ENCODE assay signal across 12 cellular contexts in the genomic region with DNA sequence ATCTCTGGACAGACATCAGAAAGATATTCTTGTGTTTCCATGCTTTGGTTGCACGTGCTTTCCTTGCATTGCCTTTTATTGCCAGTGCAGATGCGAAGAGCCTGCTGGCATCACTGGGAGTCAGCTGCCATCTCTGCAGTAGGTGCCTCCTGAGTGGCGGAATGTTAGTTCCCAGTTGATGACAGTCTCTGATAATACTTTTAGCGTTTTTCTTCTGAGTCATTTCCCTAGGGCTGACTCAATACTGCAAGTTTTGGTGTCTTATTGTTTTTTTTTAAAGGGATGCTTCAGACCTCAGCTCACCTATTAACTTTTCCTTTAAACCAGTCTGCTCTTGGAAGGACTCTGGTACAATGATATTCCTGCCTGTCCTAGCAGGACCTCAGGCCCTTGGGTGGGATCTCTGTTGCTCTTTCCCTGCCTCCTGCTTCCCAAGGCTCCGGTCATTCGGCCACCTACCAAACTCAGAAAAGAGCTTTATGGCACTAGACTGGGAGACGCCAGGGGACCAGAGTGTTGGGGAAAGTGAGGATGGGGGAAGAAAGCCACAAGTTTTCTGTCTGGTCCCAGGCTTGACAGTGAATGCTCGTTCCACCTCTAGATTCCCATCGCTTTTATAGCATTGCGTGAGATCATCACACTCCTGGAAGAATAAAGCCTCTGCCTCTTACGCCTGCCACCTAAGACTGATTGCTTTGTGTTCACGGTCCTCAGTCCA.
DNase-seq lines count a peak whose midpoint lies in the region; TF ChIP-seq lines count a peak whose summit lies in the region.
"Had no signal": no experiment of that assay in that cellular context is flagged by ENCODE, and none has a peak within 500 bp of the region (broad histone marks: within the 10 kb centered on the region; RNA-seq: fewer than 3 reads in every experiment).

No MANE protein-coding gene starts in this region.

- no peak overlapping the region for H2BK120ac ChIP-seq in neuronal stem cell (ENCODE audit: low read depth, low read length)

- H3K27me3 ChIP-seq in A673 (replicated peaks; ENCODE audit: insufficient read depth, low read depth, low read length, poor library complexity): no peaks in the 10 kb centered on the region
- no peaks in the 10 kb centered on the region for H3K27me3 ChIP-seq in neuronal stem cell (ENCODE audit: control insufficient read depth in 3 of 3, insufficient read depth in 3 of 3, low read depth in 1 of 3, low read length in 3 of 3)
- H3K27me3 ChIP-seq: thyroid gland had no signal

- no peaks in the 10 kb centered on the region for H3K4me1 ChIP-seq in A673 (ENCODE audit: insufficient read depth, low read length, poor library complexity, severe bottlenecking)
- H3K4me1 ChIP-seq in neuronal stem cell (ENCODE audit: control insufficient read depth in 2 of 2, insufficient read depth in 1 of 2, low read depth in 1 of 2, low read length in 2 of 2): no peaks in the 10 kb centered on the region
- H3K4me1 ChIP-seq: thyroid gland had no signal

- intact Hi-C loops in A673 (cut with micrococcal nuclease; ENCODE audit: unreplicated experiment): no loop called here

- no peak overlapping the region for H3K9ac ChIP-seq in neuronal stem cell (ENCODE audit: low read depth, low read length, poor library complexity)

- no peak overlapping the region for H2BK15ac ChIP-seq in neuronal stem cell (ENCODE audit: low read length)

- H3K4me3 ChIP-seq in A673 (ENCODE audit: low read depth, low read length, poor library complexity, severe bottlenecking): no peak overlapping the region
- H3K4me3 ChIP-seq in fibroblast of villous mesenchyme (ENCODE audit: low read depth, low read length): no peak overlapping the region
- H3K4me3 ChIP-seq in neuronal stem cell (ENCODE audit: low read length in 2 of 2): no peak overlapping the region
- H3K4me3 ChIP-seq: left ventricle myocardium inferior, thyroid gland had no signal

- WGBS in neuronal stem cell (ENCODE audit: extremely low coverage in 2 of 2, insufficient read length in 2 of 2, insufficient replicate concordance in 1 of 2), 2 donors: no CpG with 5 or more reads among the region's 12 CpGs

- no peak overlapping the region for H2BK12ac ChIP-seq in neuronal stem cell (ENCODE audit: low read length)

- no peak overlapping the region for H4K91ac ChIP-seq in neuronal stem cell (ENCODE audit: low read depth, low read length, poor library complexity)

- no peak overlapping the region for H3K27ac ChIP-seq in A673 (ENCODE audit: low read depth, low read length, poor library complexity, severe bottlenecking)
- H3K27ac ChIP-seq in neuronal stem cell (replicated peaks; ENCODE audit: low read length): no peak overlapping the region
- H3K27ac ChIP-seq: left ventricle myocardium inferior, thyroid gland had no signal

- H3K14ac ChIP-seq in neuronal stem cell (ENCODE audit: low read length): no peak overlapping the region

- H3K18ac ChIP-seq in neuronal stem cell (ENCODE audit: low read length): no peak overlapping the region

- no peak overlapping the region for H3K4ac ChIP-seq in neuronal stem cell (ENCODE audit: low read length)

- H3K4me2 ChIP-seq in neuronal stem cell (ENCODE audit: insufficient read depth, low read length, poor library complexity, severe bottlenecking): no peak overlapping the region

- H2AFZ ChIP-seq in neuronal stem cell (ENCODE audit: low read length): no peak overlapping the region

- H2BK5ac ChIP-seq in neuronal stem cell (ENCODE audit: low read length): no peak overlapping the region

- H3K23ac ChIP-seq in neuronal stem cell (ENCODE audit: low read depth, low read length, poor library complexity): no peak overlapping the region

- POLR2A ChIA-PET in A673 (lab: Charles Lee; ENCODE audit: low non-redundant PET): no interaction called here

- DNase-seq in A673 (ENCODE audit: low spot score): peak; percentile 61
- DNase-seq in HCEC 1CT: peak; percentile 81
- DNase-seq in SW480 (ENCODE audit: low spot score): peak; percentile 18
- peak; percentile 45 for DNase-seq in fibroblast of villous mesenchyme (ENCODE audit: low read depth)
- no peak for DNase-seq in neuronal stem cell (ENCODE audit: low spot score)
- no peak for DNase-seq in NCI-H1092 (lab: John Stamatoyannopoulos, UW)
- no peak for DNase-seq in effector CD8-positive, alpha-beta T cell (lab: John Stamatoyannopoulos, UW)
- DNase-seq in AML-193 (lab: John Stamatoyannopoulos, UW): no peak
- DNase-seq: activated CD4-positive, alpha-beta T cell treated with anti-CD3 and anti-CD28 coated beads for 48 hours; left ventricle myocardium inferior; SHP77 treated with DMSO at 0.1 percent for 48 hours; thyroid gland had no signal

- BruUV-seq in A673 (replicated peaks; lab: Mats Ljungman, UMichigan): no TSS peak

- no peaks in the 10 kb centered on the region for H3K36me3 ChIP-seq in A673 (ENCODE audit: insufficient read depth, low read length, poor library complexity, severe bottlenecking)
- H3K36me3 ChIP-seq in neuronal stem cell (replicated peaks in 1 of 2; ENCODE audit: control insufficient read depth in 2 of 2, insufficient read depth in 2 of 2, low read length in 2 of 2): no peaks in the 10 kb centered on the region
- H3K36me3 ChIP-seq: left ventricle myocardium inferior, thyroid gland had no signal

- no peak overlapping the region for H4K8ac ChIP-seq in neuronal stem cell (ENCODE audit: low read depth, low read length)

- TF ChIP-seq CTCF in A673 (conservative IDR thresholded peaks at IDR 0.05; ENCODE audit: low read depth, low read length) (no peak), fibroblast of villous mesenchyme (IDR thresholded peaks at IDR 0.05; ENCODE audit: insufficient read depth, low read depth, low read length) (no peak)

- no peaks in the 10 kb centered on the region for H3K79me1 ChIP-seq in neuronal stem cell (ENCODE audit: low read depth, low read length)

- CTCF ChIA-PET in A673 (lab: Charles Lee): no interaction called here

- H2AK5ac ChIP-seq in neuronal stem cell (ENCODE audit: low read depth, low read length): no peak overlapping the region

- no peaks in the 10 kb centered on the region for H3K9me3 ChIP-seq in A673 (ENCODE audit: low read depth, low read length, poor library complexity, severe bottlenecking)
- no peaks in the 10 kb centered on the region for H3K9me3 ChIP-seq in neuronal stem cell (replicated peaks in 1 of 2; ENCODE audit: control insufficient read depth in 2 of 2, insufficient read depth in 1 of 2, low read depth in 1 of 2, low read length in 2 of 2)
- H3K9me3 ChIP-seq: left ventricle myocardium inferior, thyroid gland had no signal

Comparison
In these comparisons a context has a peak if more than half of its experiments do, and no peak if none do; other contexts are left out.
1. DNase-seq: peak in A673 (single experiment), HCEC 1CT (single experiment), SW480 (single experiment) and fibroblast of villous mesenchyme (single experiment); none in neuronal stem cell (single experiment), NCI-H1092 (single experiment), effector CD8-positive, alpha-beta T cell (single experiment) and AML-193 (0 of 2).